ENCODE assay signal across 21 cellular contexts in the genomic region with DNA sequence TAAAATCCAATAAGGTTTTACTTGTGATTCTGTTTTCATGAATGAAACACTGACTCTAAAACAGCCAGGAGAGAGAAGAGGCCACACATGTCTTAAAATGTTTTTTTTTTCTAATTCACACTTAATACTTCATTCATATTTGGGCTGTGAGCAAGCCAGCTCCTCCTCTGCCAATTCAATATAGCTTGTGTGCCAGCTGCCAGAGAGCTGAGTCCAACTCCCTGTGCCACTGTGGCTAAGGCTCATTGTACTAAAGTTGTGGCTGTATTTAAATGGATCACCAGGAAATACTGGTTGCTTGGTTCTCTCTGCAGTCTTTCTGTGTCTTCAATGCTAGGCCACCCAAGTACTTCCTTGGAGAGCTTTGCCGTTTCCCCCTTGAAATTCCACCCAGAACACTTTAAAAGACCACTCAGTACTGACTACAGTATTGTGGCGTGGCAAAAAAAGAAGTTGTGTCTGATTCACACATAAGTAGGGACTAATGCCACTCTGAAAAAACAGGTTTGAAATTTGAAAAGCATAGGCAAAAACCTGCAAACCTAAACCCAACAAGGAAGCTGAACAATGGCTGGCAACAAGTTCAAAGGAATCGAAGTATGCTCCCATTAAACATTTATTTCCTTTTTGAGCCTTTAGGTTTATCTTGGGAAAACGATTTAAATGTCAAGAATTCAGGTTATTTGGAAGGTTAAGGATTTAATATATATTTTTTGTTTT.
DNase-seq lines count a peak whose midpoint lies in the region; ATAC-seq, FAIRE-seq and TF ChIP-seq lines count a peak whose summit lies in the region.
"Had no signal": no experiment of that assay in that cellular context is flagged by ENCODE, and none has a peak within 500 bp of the region (broad histone marks: within the 10 kb centered on the region; RNA-seq: fewer than 3 reads in every experiment).

No MANE protein-coding gene starts in this region.

- no peak for TF ChIP-seq RAD21 in HepG2 (CRISPR knock-in tag; IDR thresholded peaks at IDR 0.05)

- intact Hi-C loops in HepG2 (cut with micrococcal nuclease; ENCODE audit: unreplicated experiment) (no loop called here), transverse colon (cut with DNase I; ENCODE audit: low total_unique reads) (no loop called here)

- ATAC-seq in HG03342 (IDR thresholded peaks at IDR 0.05; ENCODE audit: unreplicated experiment): no peak
- ATAC-seq in HepG2: no peak
- ATAC-seq: Right ventricle myocardium inferior had no signal

- BruUV-seq in HepG2 (replicated peaks; lab: Mats Ljungman, UMichigan): no TSS peak

- H3K36me3 ChIP-seq in esophagus (ENCODE audit: control insufficient read depth in 2 of 2, insufficient read depth in 2 of 2, low read length in 1 of 2) (no peaks in the 10 kb centered on the region), HepG2 (replicated peaks in 1 of 2; ENCODE audit: control insufficient read depth in 1 of 2, insufficient read depth in 2 of 2, low read length in 2 of 2) (no peaks in the 10 kb centered on the region), transverse colon (no peaks in the 10 kb centered on the region)
- H3K36me3 ChIP-seq: BLaER1 treated with 17β-estradiol and CSF1 and Interleukin-3, amounts not matched to agents 10 nM and 100 nM; Peyer's patch had no signal

- FAIRE-seq in HepG2 (lab: Jason Lieb, UNC): no peak
- FAIRE-seq: GM12892, H54 had no signal

- no peak for TF ChIP-seq CTCF in HepG2 (CRISPR knock-in tag; IDR thresholded peaks at IDR 0.05)
- no peak for TF ChIP-seq CTCF in transverse colon (IDR thresholded peaks at IDR 0.05)

- no peaks in the 10 kb centered on the region for H3K79me2 ChIP-seq in HepG2 (ENCODE audit: insufficient read depth, low read length)

- H3K27ac ChIP-seq in esophagus (ENCODE audit: low read depth in 2 of 2, low read length in 1 of 2) (peak overlapping the region; percentile 72 to 83), HepG2 (ENCODE audit: extremely low read length, insufficient read depth, low read length) (no peak overlapping the region), transverse colon (no peak overlapping the region)
- H3K27ac ChIP-seq: BLaER1 treated with 17β-estradiol and CSF1 and Interleukin-3, amounts not matched to agents 10 nM and 100 nM; Peyer's patch had no signal

- no peak overlapping the region for H2AFZ ChIP-seq in HepG2 (ENCODE audit: low read length)

- H3K4me3 ChIP-seq in esophagus (ENCODE audit: low read depth in 1 of 2, low read length in 2 of 2) (no peak overlapping the region), HepG2 (replicated peaks in 1 of 3; ENCODE audit: insufficient read depth in 1 of 3, low read depth in 2 of 3, low read length in 3 of 3) (no peak overlapping the region), transverse colon (no peak overlapping the region)
- H3K4me3 ChIP-seq: BLaER1 treated with 17β-estradiol and CSF1 and Interleukin-3, amounts not matched to agents 10 nM and 100 nM; Peyer's patch had no signal

- POLR2A ChIA-PET in HepG2 (lab: Yijun Ruan, JAX): no interaction called here

- TF ChIP-seq POLR2A in HepG2 (IDR thresholded peaks at IDR 0.05; ENCODE audit: insufficient read depth in 1 of 2, low read depth in 2 of 2, low read length in 2 of 2) (no peak), transverse colon (IDR thresholded peaks at IDR 0.05) (no peak)

- CTCF ChIA-PET in HepG2 (lab: Yijun Ruan, JAX; ENCODE audit: low intra/inter-chr PET ratio, low total read pairs): no interaction called here

- WGBS in esophagus, 2 donors: 34 to 47% methylated on average over 4 of the region's 4 CpGs
- 5% methylated on average over 4 of the region's 4 CpGs for WGBS in HepG2 (ENCODE audit: low lambda C conversion rate)
- 54 to 59% methylated on average over 3 to 4 of the region's 4 CpGs for WGBS in transverse colon (ENCODE audit: low coverage in 1 of 2), 2 donors

- H3K9ac ChIP-seq in HepG2 (ENCODE audit: insufficient read depth, low read depth, low read length): no peak overlapping the region
- H3K9ac ChIP-seq: BLaER1 treated with 17β-estradiol and CSF1 and Interleukin-3, amounts not matched to agents 10 nM and 100 nM; SK-N-SH had no signal

- no peaks in the 10 kb centered on the region for H4K20me1 ChIP-seq in HepG2 (ENCODE audit: insufficient read depth, low read length)
- H4K20me1 ChIP-seq: BLaER1 treated with 17β-estradiol and CSF1 and Interleukin-3, amounts not matched to agents 10 nM and 100 nM had no signal

- no peaks in the 10 kb centered on the region for H3K4me1 ChIP-seq in esophagus (ENCODE audit: control insufficient read depth in 2 of 2, insufficient read depth in 2 of 2, low read length in 1 of 2)
- no peaks in the 10 kb centered on the region for H3K4me1 ChIP-seq in HepG2 (ENCODE audit: insufficient read depth, low read length)
- no peaks in the 10 kb centered on the region for H3K4me1 ChIP-seq in transverse colon
- H3K4me1 ChIP-seq: Peyer's patch had no signal

- in situ Hi-C loops in HepG2 (cut with HindIII; ENCODE audit: extremely low pct_ligation_motif_present, low pct_unique_long_range_greater_than_20kb) (no loop called here), transverse colon (cut with MboI; ENCODE audit: low pct_ligation_motif_present in 1 of 4, low pct_unique_long_range_greater_than_20kb in 1 of 4, low sequenced_read_pairs in 3 of 4) (no loop called here)

- no peak overlapping the region for H3K4me2 ChIP-seq in HepG2 (ENCODE audit: low read depth, low read length)
- H3K4me2 ChIP-seq: BLaER1 treated with 17β-estradiol and CSF1 and Interleukin-3, amounts not matched to agents 10 nM and 100 nM had no signal

- DNase-seq in Ammon's horn (ENCODE audit: low spot score) (peak; percentile 55), NCI-H446 (lab: John Stamatoyannopoulos, UW) (peak; percentile 57 to 84), iPS-NIHi11 (ENCODE audit: low spot score) (peak; percentile 16), HepG2 (ENCODE audit: low spot score) (no peak), transverse colon (no peak)
- no peak for DNase-seq in activated CD8-positive, alpha-beta memory T cell treated with anti-CD3 and anti-CD28 coated beads, Interleukin-2, amount 50 U/mL, for 48 hours
- DNase-seq: DMS 273 treated with DMSO at 0.1 percent for 48 hours, GF-D8, MV-4-11, NCI-H146, NCI-H2081, NCI-H510A treated with DMSO at 0.1 percent for 48 hours, NCI-H82, Peyer's patch, SK-N-SH had no signal

- H3K9me3 ChIP-seq in esophagus (ENCODE audit: control insufficient read depth in 2 of 2, insufficient read depth in 1 of 2, low read depth in 1 of 2, low read length in 1 of 2) (no peaks in the 10 kb centered on the region), HepG2 (ENCODE audit: low read length) (0 out of 2 replicates have a peak, but pooled peaks cover 6% of the 10 kb centered on the region), transverse colon (no peaks in the 10 kb centered on the region)
- H3K9me3 ChIP-seq: BLaER1 treated with 17β-estradiol and CSF1 and Interleukin-3, amounts not matched to agents 10 nM and 100 nM; Peyer's patch; SK-N-SH had no signal

- H3K27me3 ChIP-seq in esophagus (ENCODE audit: control insufficient read depth in 1 of 2, insufficient read depth in 2 of 2, low read length in 2 of 2) (no peaks in the 10 kb centered on the region), HepG2 (ENCODE audit: control insufficient read depth in 1 of 2, insufficient read depth in 2 of 2, low read length in 2 of 2) (no peaks in the 10 kb centered on the region), transverse colon (no peaks in the 10 kb centered on the region)
- H3K27me3 ChIP-seq: BLaER1 treated with 17β-estradiol and CSF1 and Interleukin-3, amounts not matched to agents 10 nM and 100 nM; Peyer's patch had no signal

- TF ChIP-seq EP300 in HepG2 (IDR thresholded peaks at IDR 0.05; ENCODE audit: low read depth in 2 of 2, low read length in 2 of 2) (no peak), HepG2 (CRISPR knock-in tag; IDR thresholded peaks at IDR 0.05; ENCODE audit: borderline replicate concordance) (no peak), transverse colon (IDR thresholded peaks at IDR 0.05; ENCODE audit: low read depth) (no peak)

TF ChIP-seq in HepG2, 621 proteins besides CTCF, POLR2A, EP300 and RAD21:
- TF ChIP-seq ZNF615 (CRISPR knock-in tag; IDR thresholded peaks at IDR 0.05; ENCODE audit: borderline replicate concordance) (no peak), ZNF879 (CRISPR knock-in tag; IDR thresholded peaks at IDR 0.05) (no peak), SAP130 (CRISPR knock-in tag; IDR thresholded peaks at IDR 0.05; ENCODE audit: low read depth) (no peak)

Comparison
In these comparisons a context has a peak if more than half of its experiments do, and no peak if none do; other contexts are left out.
1. DNase-seq: peak in Ammon's horn (single experiment), NCI-H446 (2 of 2) and iPS-NIHi11 (single experiment); none in activated CD8-positive, alpha-beta memory T cell treated with anti-CD3 and anti-CD28 coated beads, Interleukin-2, amount 50 U/mL, for 48 hours (single experiment), HepG2 (single experiment) and transverse colon (single experiment).
2. H3K27ac ChIP-seq: peak in esophagus (2 of 2); none in HepG2 (single experiment) and transverse colon (0 of 4).